In genomic region chr7:36207451-36208291, GRCh38 we compare ENCODE assay signal across 8 cellular contexts. TPM values are rescaled to one million over a fixed set of nuclear protein-coding genes. Genes with fewer than 3 reads are reported as not detected.
DNase-seq lines count a peak whose midpoint lies in the region; ATAC-seq and TF ChIP-seq lines count a peak whose summit lies in the region.

No MANE protein-coding gene starts in this region.

- H3K4me3 ChIP-seq in DOHH2 (ENCODE audit: low read length) = no peak overlapping the region
- H3K4me3 ChIP-seq in epithelial cell of esophagus (ENCODE audit: low read length) = no peak overlapping the region

- TF ChIP-seq CTCF in DOHH2 (IDR thresholded peaks at IDR 0.05; ENCODE audit: low read depth, low read length, poor library complexity, severe bottlenecking) = peak; percentile 14
- TF ChIP-seq CTCF in RWPE1 (conservative IDR thresholded peaks at IDR 0.05; ENCODE audit: low read depth) = no peak
- no peak for TF ChIP-seq CTCF in epithelial cell of esophagus (IDR thresholded peaks at IDR 0.05; ENCODE audit: insufficient read depth, low read depth, low read length, missing control alignments)
- TF ChIP-seq CTCF in type B pancreatic cell (conservative IDR thresholded peaks at IDR 0.05) = no peak

- ATAC-seq in natural killer cell treated with Interleukin-12 subunit alpha and Interleukin-12 subunit beta and Interleukin-15 and Interleukin-18, amount 100 ng/mL, for 72 hours = peak; percentile 49 to 52
- no peak for ATAC-seq in HG03196 (IDR thresholded peaks at IDR 0.05; ENCODE audit: unreplicated experiment)

- H3K4me2 ChIP-seq in DOHH2 (ENCODE audit: low read length) = peak overlapping the region; percentile 23

- CTCF ChIA-PET in RWPE1 (lab: Yijun Ruan, JAX) = no interaction called here

- no peaks in the 10 kb centered on the region for H3K9me3 Mint-ChIP-seq in natural killer cell treated with Interleukin-12 subunit alpha and Interleukin-12 subunit beta and Interleukin-15 and Interleukin-18, amount 100 ng/mL, for 72 hours
- H3K9me3 Mint-ChIP-seq in type B pancreatic cell = no peaks in the 10 kb centered on the region

- POLR2A ChIA-PET in RWPE1 (lab: Yijun Ruan, JAX; ENCODE audit: low non-redundant PET) = no interaction called here

- H3K9me2 ChIP-seq in DOHH2 (replicated peaks; ENCODE audit: control insufficient read depth, low read length) = no peaks in the 10 kb centered on the region

- H3K27ac ChIP-seq in DOHH2 (ENCODE audit: low read depth, low read length) = no peak overlapping the region
- H3K27ac ChIP-seq in RWPE1 = peak overlapping the region; percentile 23; the same call in 1 of the 2 replicates

- H3F3A ChIP-seq in DOHH2 (ENCODE audit: control insufficient read depth, insufficient read depth) = 0 out of 2 replicates have a peak, but pooled peaks cover 3% of the 10 kb centered on the region

- H3K79me2 ChIP-seq in DOHH2 (ENCODE audit: control insufficient read depth, low read length) = peaks cover 99% of the 10 kb centered on the region

- H3K4me1 ChIP-seq in DOHH2 (ENCODE audit: control insufficient read depth, low read length) = peaks cover 84% of the 10 kb centered on the region

- H3K27ac Mint-ChIP-seq in natural killer cell treated with Interleukin-12 subunit alpha and Interleukin-12 subunit beta and Interleukin-15 and Interleukin-18, amount 100 ng/mL, for 72 hours = no peak overlapping the region
- no peak overlapping the region for H3K27ac Mint-ChIP-seq in type B pancreatic cell

- H3K4me1 Mint-ChIP-seq in natural killer cell treated with Interleukin-12 subunit alpha and Interleukin-12 subunit beta and Interleukin-15 and Interleukin-18, amount 100 ng/mL, for 72 hours (ENCODE audit: low read depth in 2 of 2) = peaks cover 3 to 6% of the 10 kb centered on the region in 2 donors
- H3K4me1 Mint-ChIP-seq in type B pancreatic cell (ENCODE audit: unreplicated experiment) = peaks cover 81% of the 10 kb centered on the region

- H3K27me3 ChIP-seq in DOHH2 (ENCODE audit: control insufficient read depth, low read length) = no peaks in the 10 kb centered on the region

- DNase-seq in RWPE1 (ENCODE audit: low spot score) = peak; percentile 44
- peak; percentile 48 for DNase-seq in epithelial cell of esophagus (ENCODE audit: low read depth)
- DNase-seq in natural killer cell treated with Interleukin-12 subunit alpha and Interleukin-12 subunit beta and Interleukin-15 and Interleukin-18, amount 100 ng/mL, for 72 hours (ENCODE audit: low spot score) = no peak
- DNase-seq in DMS153 treated with DMSO at 0.1 percent for 48 hours (lab: John Stamatoyannopoulos, UW; ENCODE audit: unreplicated experiment) = no peak
- no peak for DNase-seq in NCI-H2029 treated with DMSO at 0.1 percent for 48 hours (lab: John Stamatoyannopoulos, UW)
- no peak for DNase-seq in type B pancreatic cell (ENCODE audit: extremely low spot score, unreplicated experiment)

- H3K27me3 Mint-ChIP-seq in natural killer cell treated with Interleukin-12 subunit alpha and Interleukin-12 subunit beta and Interleukin-15 and Interleukin-18, amount 100 ng/mL, for 72 hours = peaks cover 2 to 10% of the 10 kb centered on the region in 2 donors
- H3K27me3 Mint-ChIP-seq in type B pancreatic cell = no peaks in the 10 kb centered on the region

- H3K36me3 Mint-ChIP-seq in natural killer cell treated with Interleukin-12 subunit alpha and Interleukin-12 subunit beta and Interleukin-15 and Interleukin-18, amount 100 ng/mL, for 72 hours = no peaks in the 10 kb centered on the region
- H3K36me3 Mint-ChIP-seq in type B pancreatic cell = peaks cover 4% of the 10 kb centered on the region

- H3K36me3 ChIP-seq in DOHH2 (ENCODE audit: control insufficient read depth, low read length) = peaks cover 60% of the 10 kb centered on the region

- H3K9me3 ChIP-seq in DOHH2 (ENCODE audit: control insufficient read depth, insufficient read depth, low read length) = no peaks in the 10 kb centered on the region

- no peak overlapping the region for H3K4me3 Mint-ChIP-seq in natural killer cell treated with Interleukin-12 subunit alpha and Interleukin-12 subunit beta and Interleukin-15 and Interleukin-18, amount 100 ng/mL, for 72 hours
- no peak overlapping the region for H3K4me3 Mint-ChIP-seq in type B pancreatic cell

- H4K20me1 ChIP-seq in DOHH2 (ENCODE audit: control insufficient read depth, insufficient read depth, low read depth, low read length) = peaks cover 24% of the 10 kb centered on the region

RNA-seq across cellular contexts. Expression of gene EEPD1, which starts 54.6 kb away (rescaled TPM):
- 1 to 10 TPM in 1 of 2 donors, under 1 TPM in 1; 0.26 to 1.5 TPM for total RNA-seq in natural killer cell treated with Interleukin-12 subunit alpha and Interleukin-12 subunit beta and Interleukin-15 and Interleukin-18, amount 100 ng/mL, for 72 hours
- 3.8 and 35.8 TPM in 2 replicates for total RNA-seq in type B pancreatic cell (ENCODE audit: low replicate concordance)

Comparison
In these comparisons a context has a peak if more than half of its experiments do, and no peak if none do; other contexts are left out.
1. DNase-seq: peak in RWPE1 (single experiment) and epithelial cell of esophagus (single experiment); none in natural killer cell treated with Interleukin-12 subunit alpha and Interleukin-12 subunit beta and Interleukin-15 and Interleukin-18, amount 100 ng/mL, for 72 hours (single experiment), DMS153 treated with DMSO at 0.1 percent for 48 hours (single experiment), NCI-H2029 treated with DMSO at 0.1 percent for 48 hours (single experiment) and type B pancreatic cell (single experiment).